Comparison of ENCODE assay signal across 8 cellular contexts in the genomic region with DNA sequence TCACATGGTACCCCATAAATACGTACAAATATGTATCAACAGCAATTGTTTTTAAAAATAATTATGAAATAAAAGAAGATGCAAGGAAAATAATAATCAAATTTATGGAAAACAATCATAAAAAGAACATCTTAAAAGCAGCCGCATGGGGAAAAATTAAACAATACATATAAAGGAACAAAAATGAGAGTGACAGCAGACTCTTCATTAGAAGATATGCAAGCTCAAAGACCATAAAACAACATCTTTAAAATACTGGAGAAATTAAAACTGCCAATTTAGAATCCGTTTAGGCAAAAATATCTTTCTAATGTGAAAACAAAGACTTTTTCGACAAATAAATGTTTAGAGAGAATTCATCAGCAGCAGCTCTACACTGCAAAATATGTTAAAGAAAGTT.
"Had no signal": no experiment of that assay in that cellular context is flagged by ENCODE, and none has a peak within 500 bp of the region (broad histone marks: within the 10 kb centered on the region; RNA-seq: fewer than 3 reads in every experiment).

No MANE protein-coding gene starts in this region.

- ATAC-seq: GM12878 had no signal

- H3K4me3 ChIP-seq: GM12878 had no signal

- DNase-seq: GDM1, GF-D8 had no signal

- FAIRE-seq: G401.6, GM12878, GM12891, GM12892, GM18507, GM19239 had no signal
